9 cellular contexts compared by ENCODE assay signal in genomic region chr19:10120538-10121198, GRCh38. TPM values are rescaled to one million over a fixed set of nuclear protein-coding genes. Genes with fewer than 3 reads are reported as not detected.
DNase-seq lines count a peak whose midpoint lies in the region; ATAC-seq and TF ChIP-seq lines count a peak whose summit lies in the region.
"Had no signal": no experiment of that assay in that cellular context is flagged by ENCODE, and none has a peak within 500 bp of the region (broad histone marks: within the 10 kb centered on the region; RNA-seq: fewer than 3 reads in every experiment).

No MANE protein-coding gene starts in this region.

- peaks cover 30% of the 10 kb centered on the region for H3K36me3 ChIP-seq in right atrium auricular region
- H3K36me3 ChIP-seq in uterus = no peaks in the 10 kb centered on the region

- peaks cover 0 to 18% of the 10 kb centered on the region in 2 donors for H3K4me1 ChIP-seq in right atrium auricular region
- H3K4me1 ChIP-seq in uterus = peaks cover 0 to 7% of the 10 kb centered on the region in 2 donors

- no peak overlapping the region for H3K4me3 ChIP-seq in right atrium auricular region
- peak overlapping the region in 1 of 2 donors; percentile 25 for H3K4me3 ChIP-seq in uterus

- H3K27me3 Mint-ChIP-seq in immature natural killer cell (ENCODE audit: low read depth in 3 of 3) = peaks cover 7 to 14% (median 10%) of the 10 kb centered on the region in 3 donors

- peaks cover 6 to 10% (median 10%) of the 10 kb centered on the region in 3 donors for H3K36me3 Mint-ChIP-seq in immature natural killer cell

- H3K9me3 ChIP-seq in right atrium auricular region (no peaks in the 10 kb centered on the region), uterus (no peaks in the 10 kb centered on the region)

- H3K27ac ChIP-seq in right atrium auricular region (peak overlapping the region in 1 of 2 donors; percentile 72), uterus (peak overlapping the region; percentile 63 to 78)

- no peak for ATAC-seq in left cardiac atrium

- DNase-seq in right atrium auricular region (ENCODE audit: low spot score) = peak; percentile 74
- no peak for DNase-seq in left cardiac atrium
- DNase-seq in astrocyte of the hippocampus (ENCODE audit: low read depth, low spot score) = peak; percentile 75
- DNase-seq in immature natural killer cell = no peak
- DNase-seq in uterus = peak in 1 of 2 donors; percentile 28
- no peak for DNase-seq in mucosa of gallbladder (ENCODE audit: low spot score)
- DNase-seq in stimulated activated naive CD4-positive, alpha-beta T cell (lab: John Stamatoyannopoulos, UW) = no peak
- no peak for DNase-seq in NK-92 (lab: John Stamatoyannopoulos, UW; ENCODE audit: unreplicated experiment)

- TF ChIP-seq CTCF in right atrium auricular region (IDR thresholded peaks at IDR 0.05) (no peak), uterus (IDR thresholded peaks at IDR 0.05) (no peak)

- H3K4me1 Mint-ChIP-seq in immature natural killer cell = peaks cover 34% of the 10 kb centered on the region in 2 donors

- H3K27ac Mint-ChIP-seq in immature natural killer cell = no peak overlapping the region

- peak overlapping the region in 4 of 5 donors; percentile 29 to 67 (median 43) for H3K4me3 Mint-ChIP-seq in immature natural killer cell

- no peaks in the 10 kb centered on the region for H3K9me3 Mint-ChIP-seq in immature natural killer cell
- H3K9me3 Mint-ChIP-seq: CD4-positive, CD25-positive, alpha-beta regulatory T cell had no signal

- intact Hi-C loops in left cardiac atrium (cut with DNase I) = no loop called here
- intact Hi-C loops in uterus (cut with DNase I; ENCODE audit: low total_unique reads) = no loop called here

- TF ChIP-seq POLR2A in uterus (IDR thresholded peaks at IDR 0.05) = no peak

- H3K27me3 ChIP-seq in right atrium auricular region (no peaks in the 10 kb centered on the region), uterus (no peaks in the 10 kb centered on the region)

RNA-seq across cellular contexts. Expression of gene EIF3G, which starts 1.0 kb away (rescaled TPM):
- total RNA-seq in right atrium auricular region = 100 to 1,000 TPM; 163 to 240 TPM
- 100 to 1,000 TPM; 136 to 148 TPM for total RNA-seq in left cardiac atrium
- polyA plus RNA-seq in immature natural killer cell = 100 to 1,000 TPM; 334 to 509 (median 485) TPM
- total RNA-seq in uterus = 100 to 1,000 TPM; 162 to 460 (median 226) TPM
- total RNA-seq in mucosa of gallbladder = 227 TPM

RNA-seq across cellular contexts. Expression of gene P2RY11, which starts 9.2 kb away (rescaled TPM):
- total RNA-seq in right atrium auricular region (1 to 10 TPM in 1 of 2 donors, under 1 TPM in 1; 0.30 to 3.9 TPM), left cardiac atrium (10 to 100 TPM in 1 of 2 donors, 1 to 10 TPM in 1; 3.8 to 13.2 TPM), uterus (10 to 100 TPM in 1 of 4 donors, 1 to 10 TPM in 2, under 1 TPM in 1; 0.51 to 19.1 (median 4.4) TPM), mucosa of gallbladder (17.8 TPM)
- polyA plus RNA-seq in immature natural killer cell = 10 to 100 TPM in 1 of 3 donors, 1 to 10 TPM in 2; 2.6 to 26.7 (median 6.9) TPM

RNA-seq across cellular contexts. Expression of gene PPAN, which starts 14.5 kb away (rescaled TPM):
- total RNA-seq in right atrium auricular region (10 to 100 TPM; 12.7 to 23.2 TPM), left cardiac atrium (10 to 100 TPM; 23.6 to 38.9 TPM), uterus (10 to 100 TPM in 3 of 4 donors, 1 to 10 TPM in 1; 5.6 to 54.8 (median 26.1) TPM), mucosa of gallbladder (35.0 TPM)
- polyA plus RNA-seq in immature natural killer cell = 10 to 100 TPM; 12.1 to 44.8 (median 18.4) TPM

RNA-seq across cellular contexts. Expression of gene ANGPTL6, which starts 18.2 kb away (rescaled TPM):
- total RNA-seq in right atrium auricular region = under 1 TPM in 1 of 2 donors, not detected in 1; 0.31 TPM
- under 1 TPM in 1 of 2 donors, not detected in 1; 0.24 TPM for total RNA-seq in left cardiac atrium
- polyA plus RNA-seq in immature natural killer cell = 1 to 10 TPM in 2 of 3 donors, under 1 TPM in 1; 0.53 to 1.9 (median 1.2) TPM
- 1 to 10 TPM in 1 of 4 donors, not detected in 3; 5.5 TPM for total RNA-seq in uterus
- total RNA-seq in mucosa of gallbladder = 1.2 TPM

RNA-seq across cellular contexts. Expression of gene SHFL, which starts 34.6 kb away (rescaled TPM):
- total RNA-seq in right atrium auricular region = 10 to 100 TPM; 11.6 to 16.8 TPM
- total RNA-seq in left cardiac atrium = 10 to 100 TPM; 11.4 to 18.7 TPM
- polyA plus RNA-seq in immature natural killer cell = 10 to 100 TPM; 39.4 to 78.4 (median 44.2) TPM
- total RNA-seq in uterus = 10 to 100 TPM; 23.2 to 79.2 (median 44.8) TPM
- total RNA-seq in mucosa of gallbladder = 71.4 TPM

Comparison
In these comparisons a context has a peak if more than half of its experiments do, and no peak if none do; other contexts are left out.
1. DNase-seq: peak in right atrium auricular region (single experiment) and astrocyte of the hippocampus (single experiment); none in left cardiac atrium (single experiment), immature natural killer cell (0 of 3), mucosa of gallbladder (single experiment), stimulated activated naive CD4-positive, alpha-beta T cell (0 of 6) and NK-92 (single experiment).